ENCODE assay signal across 29 cellular contexts in genomic region chr16:50478021-50478772, GRCh38.
DNase-seq lines count a peak whose midpoint lies in the region; ATAC-seq and TF ChIP-seq lines count a peak whose summit lies in the region.
"Had no signal": no experiment of that assay in that cellular context is flagged by ENCODE, and none has a peak within 500 bp of the region (broad histone marks: within the 10 kb centered on the region; RNA-seq: fewer than 3 reads in every experiment).

No MANE protein-coding gene starts in this region.

- no peak overlapping the region for H3K4me3 Mint-ChIP-seq in neural progenitor cell
- H3K4me3 Mint-ChIP-seq: activated CD8-positive, alpha-beta T cell treated with anti-CD3 and anti-CD28 coated beads, Interleukin-2, amount 10 ng/mL, durations not matched to agents 7 days and 5 days; activated naive CD8-positive, alpha-beta T cell treated with anti-CD3 and anti-CD28 coated beads, Interleukin-2, amount 10 ng/mL, durations not matched to agents 7 days and 5 days; dendritic cell treated with granulocyte-macrophage colony-stimulating factor and Interleukin-4, amounts not matched to agents 40 ng/mL and 50 ng/mL, for 4 days; endodermal cell; stimulated activated naive CD8-positive, alpha-beta T cell treated with anti-CD3 and anti-CD28 coated beads, Interleukin-15, amount 100 ng/mL, for 72 hours; T-helper 1 cell treated with Interleukin-12 subunit alpha and Interleukin-12 subunit beta and Interleukin-4 antibody, amounts not matched to agents 30 μg/mL and 1 μg/mL, for 36 hours had no signal

- peaks cover 2% of the 10 kb centered on the region for H3K36me3 Mint-ChIP-seq in neural progenitor cell
- H3K36me3 Mint-ChIP-seq: activated naive CD8-positive, alpha-beta T cell treated with anti-CD3 and anti-CD28 coated beads, Interleukin-2, amount 10 ng/mL, durations not matched to agents 7 days and 5 days; IgD-negative memory B cell had no signal

- peaks cover 16% of the 10 kb centered on the region for H3K27me3 Mint-ChIP-seq in neural progenitor cell (ENCODE audit: insufficient read depth, low read depth)

- no peak for ATAC-seq in Right ventricle myocardium superior (ENCODE audit: poor library complexity)
- no peak for ATAC-seq in GM21529 (IDR thresholded peaks at IDR 0.05; ENCODE audit: unreplicated experiment)
- ATAC-seq: activated CD8-positive, alpha-beta T cell treated with anti-CD3 and anti-CD28 coated beads, Interleukin-2, amount 10 ng/mL, durations not matched to agents 7 days and 5 days; left lobe of liver; stimulated activated naive CD8-positive, alpha-beta T cell treated with anti-CD3 and anti-CD28 coated beads, Interleukin-15, amount 100 ng/mL, for 72 hours had no signal

- H3K79me2 ChIP-seq in neural progenitor cell (ENCODE audit: low read depth) = no peaks in the 10 kb centered on the region

- H3K4me1 ChIP-seq in neural progenitor cell = peaks cover 16% of the 10 kb centered on the region

- intact Hi-C loops in Right ventricle myocardium superior (cut with DNase I) = no loop called here

- H3K27ac ChIP-seq in neural progenitor cell = no peak overlapping the region
- H3K27ac ChIP-seq: esophagus squamous epithelium, skin epidermis, tibial artery had no signal

- H2AFZ ChIP-seq in neural progenitor cell (replicated peaks) = peak overlapping the region; percentile 54

- H3K4me1 Mint-ChIP-seq in neural progenitor cell = peaks cover 43% of the 10 kb centered on the region

- H3K9me3 ChIP-seq in neural progenitor cell (ENCODE audit: low read depth) = no peaks in the 10 kb centered on the region
- H3K9me3 ChIP-seq: esophagus squamous epithelium, HAP-1, tibial artery had no signal

- H3K36me3 ChIP-seq in neural progenitor cell = no peaks in the 10 kb centered on the region
- H3K36me3 ChIP-seq: esophagus squamous epithelium, HAP-1, tibial artery had no signal

- no peaks in the 10 kb centered on the region for H4K20me1 ChIP-seq in neural progenitor cell (ENCODE audit: low read depth)

- H3K27ac Mint-ChIP-seq in neural progenitor cell = peak overlapping the region; percentile 64
- H3K27ac Mint-ChIP-seq: activated CD8-positive, alpha-beta T cell treated with anti-CD3 and anti-CD28 coated beads, Interleukin-2, amount 10 ng/mL, durations not matched to agents 7 days and 5 days; activated naive CD8-positive, alpha-beta T cell treated with anti-CD3 and anti-CD28 coated beads, Interleukin-2, amount 10 ng/mL, durations not matched to agents 7 days and 5 days; dendritic cell treated with granulocyte-macrophage colony-stimulating factor and Interleukin-4, amounts not matched to agents 40 ng/mL and 50 ng/mL, for 4 days; endodermal cell; IgD-negative memory B cell; T-helper 1 cell treated with Interleukin-12 subunit alpha and Interleukin-12 subunit beta and Interleukin-4 antibody, amounts not matched to agents 30 μg/mL and 1 μg/mL, for 36 hours had no signal

- peaks cover 6% of the 10 kb centered on the region for H3K9me3 Mint-ChIP-seq in neural progenitor cell
- H3K9me3 Mint-ChIP-seq: activated naive CD8-positive, alpha-beta T cell treated with anti-CD3 and anti-CD28 coated beads, Interleukin-2, amount 10 ng/mL, durations not matched to agents 7 days and 5 days; dendritic cell treated with granulocyte-macrophage colony-stimulating factor and Interleukin-4, amounts not matched to agents 40 ng/mL and 50 ng/mL, for 4 days; IgD-negative memory B cell; stimulated activated naive CD8-positive, alpha-beta T cell treated with anti-CD3 and anti-CD28 coated beads, Interleukin-15, amount 100 ng/mL, for 72 hours; T-helper 1 cell treated with Interleukin-12 subunit alpha and Interleukin-12 subunit beta and Interleukin-4 antibody, amounts not matched to agents 30 μg/mL and 1 μg/mL, for 36 hours had no signal

- no peaks in the 10 kb centered on the region for H3K27me3 ChIP-seq in neural progenitor cell
- H3K27me3 ChIP-seq: tibial artery had no signal

- peak; percentile 30 for DNase-seq in NCI-H146 (lab: John Stamatoyannopoulos, UW)
- no peak for DNase-seq in NCI-H146 treated with DMSO at 0.1 percent for 48 hours (lab: John Stamatoyannopoulos, UW; ENCODE audit: unreplicated experiment)
- DNase-seq in NCI-H1105 (lab: John Stamatoyannopoulos, UW) = peak; percentile 54
- peak; percentile 31 for DNase-seq in astrocyte of the hippocampus (ENCODE audit: low read depth, low spot score)
- DNase-seq in neural progenitor cell (ENCODE audit: low spot score) = no peak
- DNase-seq in Right ventricle myocardium superior = no peak
- DNase-seq in NCI-H128 (lab: John Stamatoyannopoulos, UW; ENCODE audit: unreplicated experiment) = no peak
- DNase-seq: activated CD8-positive, alpha-beta T cell treated with anti-CD3 and anti-CD28 coated beads, Interleukin-2, amount 10 ng/mL, durations not matched to agents 7 days and 5 days; activated naive CD8-positive, alpha-beta T cell treated with anti-CD3 and anti-CD28 coated beads, Interleukin-2, amount 10 ng/mL, durations not matched to agents 7 days and 5 days; AML-193; central memory CD4-positive, alpha-beta T cell; DMS79 treated with DMSO at 0.1 percent for 48 hours; endodermal cell; esophagus squamous epithelium; foreskin melanocyte; GF-D8; hippocampal formation; mesenchymal stem cell; NCI-H1417 treated with DMSO at 0.1 percent for 48 hours; occipital lobe; stimulated activated naive CD8-positive, alpha-beta T cell treated with anti-CD3 and anti-CD28 coated beads, Interleukin-15, amount 100 ng/mL, for 72 hours; tibial artery had no signal

- H3K9ac ChIP-seq in neural progenitor cell = no peak overlapping the region

- no peaks in the 10 kb centered on the region for H3F3A ChIP-seq in neural progenitor cell (ENCODE audit: low read depth)

- H3K4me2 ChIP-seq in neural progenitor cell = no peak overlapping the region

- no peak for TF ChIP-seq CTCF in neural progenitor cell (IDR thresholded peaks at IDR 0.05)

- H3K4me3 ChIP-seq in neural progenitor cell = no peak overlapping the region
- H3K4me3 ChIP-seq: esophagus squamous epithelium, HAP-1, skin epidermis, tibial artery had no signal

Comparison
In these comparisons a context has a peak if more than half of its experiments do, and no peak if none do; other contexts are left out.
1. DNase-seq: peak in NCI-H146 (single experiment), NCI-H1105 (single experiment) and astrocyte of the hippocampus (single experiment); none in NCI-H146 treated with DMSO at 0.1 percent for 48 hours (single experiment), neural progenitor cell (single experiment), Right ventricle myocardium superior (single experiment) and NCI-H128 (single experiment).